ENCODE assay signal across 8 cellular contexts in the genomic region with DNA sequence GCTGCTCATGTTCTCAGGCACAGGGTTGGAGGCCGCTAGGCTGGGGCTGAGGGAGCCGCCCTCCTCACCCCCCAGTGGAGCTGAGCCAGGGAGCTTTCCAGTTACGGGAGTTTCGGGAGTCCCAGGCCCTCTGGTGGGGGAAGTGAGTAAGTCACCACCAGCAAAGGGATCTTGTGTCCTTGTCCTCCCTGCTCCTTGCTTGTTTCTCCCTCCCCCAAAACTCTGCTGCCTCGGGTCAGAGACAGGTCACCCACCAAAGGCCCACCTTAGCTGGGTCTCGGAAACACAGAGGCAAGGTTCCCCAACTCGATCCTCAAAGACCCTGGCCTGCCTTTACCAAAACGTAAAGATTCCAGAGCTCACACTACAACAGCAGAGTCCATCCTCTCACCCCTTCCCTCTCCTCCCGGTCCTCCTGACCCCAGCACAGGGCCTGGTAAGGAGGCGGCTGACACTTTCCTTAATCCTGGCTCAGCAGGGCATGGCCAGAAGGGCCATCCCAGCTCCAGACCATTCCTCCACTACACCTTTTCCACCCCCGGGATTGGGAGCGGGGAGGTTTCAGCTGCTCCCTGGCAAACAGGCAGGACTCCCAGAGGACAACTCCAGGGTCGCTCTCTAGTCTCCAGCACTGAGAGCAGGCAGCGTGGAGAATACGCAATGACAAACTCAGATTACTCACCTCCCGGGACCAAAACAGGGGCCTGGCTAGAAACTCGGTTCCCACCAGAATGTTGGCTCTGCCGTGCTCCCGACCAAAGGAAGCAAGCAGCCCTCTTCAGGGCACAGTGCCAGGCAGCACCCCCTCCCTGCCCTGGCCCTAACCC.
DNase-seq lines count a peak whose midpoint lies in the region; ATAC-seq lines count a peak whose summit lies in the region.

No MANE protein-coding gene starts in this region.

- H3K9me3 Mint-ChIP-seq in activated T-cell treated with anti-CD3 and anti-CD28 coated beads, Interleukin-2, amount 50 U/mL, for 72 hours = no peaks in the 10 kb centered on the region

- ATAC-seq in HG03432 (IDR thresholded peaks at IDR 0.05; ENCODE audit: unreplicated experiment) (peak; percentile 36), HG02759 (IDR thresholded peaks at IDR 0.05; ENCODE audit: unreplicated experiment) (no peak), HG03196 (IDR thresholded peaks at IDR 0.05; ENCODE audit: unreplicated experiment) (no peak)
- ATAC-seq in activated T-cell treated with anti-CD3 and anti-CD28 coated beads, Interleukin-2, amount 50 U/mL, for 72 hours (replicated peaks in 1 of 2) = peak; percentile 35 to 44

- H3K36me3 Mint-ChIP-seq in activated T-cell treated with anti-CD3 and anti-CD28 coated beads, Interleukin-2, amount 50 U/mL, for 72 hours (ENCODE audit: insufficient read depth in 2 of 2) = peaks cover 4 to 8% of the 10 kb centered on the region in 2 donors

- no peaks in the 10 kb centered on the region for H3K27me3 Mint-ChIP-seq in activated T-cell treated with anti-CD3 and anti-CD28 coated beads, Interleukin-2, amount 50 U/mL, for 72 hours (ENCODE audit: low read depth)

- H3K27ac Mint-ChIP-seq in activated T-cell treated with anti-CD3 and anti-CD28 coated beads, Interleukin-2, amount 50 U/mL, for 72 hours = peak overlapping the region; percentile 59

- no peak overlapping the region for H3K4me3 Mint-ChIP-seq in activated T-cell treated with anti-CD3 and anti-CD28 coated beads, Interleukin-2, amount 50 U/mL, for 72 hours

- intact Hi-C loops in head of caudate nucleus (cut with DNase I) = no loop called here
- intact Hi-C loops in posterior cingulate gyrus (cut with DNase I) = no loop called here

- DNase-seq in DMS79 (lab: John Stamatoyannopoulos, UW) (peak; percentile 49), NCI-H526 (lab: John Stamatoyannopoulos, UW) (peak; percentile 73 to 89), head of caudate nucleus (peak; percentile 60 to 91 (median 77)), posterior cingulate gyrus (peak; percentile 44 to 93 (median 67))
- DNase-seq in activated T-cell treated with anti-CD3 and anti-CD28 coated beads, Interleukin-2, amount 50 U/mL, for 72 hours = peak in 1 of 2 donors; percentile 46

- H3K4me1 Mint-ChIP-seq in activated T-cell treated with anti-CD3 and anti-CD28 coated beads, Interleukin-2, amount 50 U/mL, for 72 hours (ENCODE audit: low read depth) = peaks cover 24% of the 10 kb centered on the region

Comparison
In these comparisons a context has a peak if more than half of its experiments do, and no peak if none do; other contexts are left out.
1. ATAC-seq: peak in HG03432 (single experiment) and activated T-cell treated with anti-CD3 and anti-CD28 coated beads, Interleukin-2, amount 50 U/mL, for 72 hours (2 of 2); none in HG02759 (single experiment) and HG03196 (single experiment).